ENCODE assay signal across 23 cellular contexts in genomic region chrX:124717537-124717936, GRCh38.
DNase-seq lines count a peak whose midpoint lies in the region; ATAC-seq and TF ChIP-seq lines count a peak whose summit lies in the region.
"Had no signal": no experiment of that assay in that cellular context is flagged by ENCODE, and none has a peak within 500 bp of the region (broad histone marks: within the 10 kb centered on the region; RNA-seq: fewer than 3 reads in every experiment).

No MANE protein-coding gene starts in this region.

- DNase-seq in activated CD4-positive, alpha-beta T cell treated with anti-CD3 and anti-CD28 coated beads, Interleukin-2, amount 10 ng/mL, durations not matched to agents 7 days and 5 days = no peak
- no peak for DNase-seq in activated CD4-positive, alpha-beta T cell treated with anti-CD3 and anti-CD28 coated beads for 48 hours
- no peak for DNase-seq in CD4-positive, alpha-beta T cell
- DNase-seq in activated T-helper 2 cell treated with anti-CD3 and anti-CD28 coated beads, Interferon-gamma antibody, Interleukin-2, Interleukin-4, amounts not matched to agents 10 μg/mL and 5 μg/mL and 100 μg/mL, durations not matched to agents 14 hours and 24 hours and 36 hours (ENCODE audit: low spot score) = no peak
- no peak for DNase-seq in naive thymus-derived CD4-positive, alpha-beta T cell
- DNase-seq in activated T-cell treated with anti-CD3 and anti-CD28 coated beads, Interleukin-2, amount 50 U/mL, for 1 hour = no peak
- DNase-seq in osteocyte (ENCODE audit: extremely low spot score, unreplicated experiment) = no peak
- DNase-seq: 8988T; ACHN; AML-193; BE2C; Calu3; CD4-positive, alpha-beta memory T cell; COR-L47; DMS53; DMS79 treated with DMSO at 0.1 percent for 48 hours; GF-D8; H9 had no signal

- H3K27me3 ChIP-seq in CD4-positive, alpha-beta T cell (ENCODE audit: control insufficient read depth, insufficient read depth, low read length) = no peaks in the 10 kb centered on the region
- no peaks in the 10 kb centered on the region for H3K27me3 ChIP-seq in naive thymus-derived CD4-positive, alpha-beta T cell (ENCODE audit: control insufficient read depth in 2 of 2, insufficient read depth in 2 of 2, low read length in 2 of 2)
- H3K27me3 ChIP-seq: BE2C had no signal

- CTCF ChIA-PET in activated CD4-positive, alpha-beta T cell treated with anti-CD3 and anti-CD28 coated beads, Interleukin-2, amount 10 ng/mL, durations not matched to agents 7 days and 5 days (lab: Charles Lee) = no interaction called here
- CTCF ChIA-PET in CD4-positive, alpha-beta T cell (lab: Charles Lee) = no interaction called here
- CTCF ChIA-PET in naive thymus-derived CD4-positive, alpha-beta T cell (lab: Charles Lee) = no interaction called here

- intact Hi-C loops in CD4-positive, alpha-beta T cell (cut with DNase I, micrococcal nuclease) = no loop called here
- intact Hi-C loops in activated T-helper 2 cell treated with anti-CD3 and anti-CD28 coated beads, Interferon-gamma antibody, Interleukin-2, Interleukin-4, amounts not matched to agents 10 μg/mL and 5 μg/mL and 100 μg/mL, durations not matched to agents 14 hours and 24 hours and 36 hours (cut with micrococcal nuclease) = loop anchor here (5.0 kb wide), 1 partner anchor 100 kb away; no protein-coding TSS in a partner anchor
- intact Hi-C loops in naive thymus-derived CD4-positive, alpha-beta T cell (cut with micrococcal nuclease) = no loop called here

- POLR2A ChIA-PET in activated CD4-positive, alpha-beta T cell treated with anti-CD3 and anti-CD28 coated beads, Interleukin-2, amount 10 ng/mL, durations not matched to agents 7 days and 5 days (lab: Charles Lee) = no interaction called here
- POLR2A ChIA-PET in CD4-positive, alpha-beta T cell (lab: Charles Lee) = no interaction called here
- POLR2A ChIA-PET in naive thymus-derived CD4-positive, alpha-beta T cell (lab: Charles Lee) = no interaction called here

- peaks cover 2% of the 10 kb centered on the region for H3K36me3 Mint-ChIP-seq in activated CD4-positive, alpha-beta T cell treated with anti-CD3 and anti-CD28 coated beads, Interleukin-2, amount 10 ng/mL, durations not matched to agents 7 days and 5 days (ENCODE audit: low read depth)
- H3K36me3 Mint-ChIP-seq in CD4-positive, alpha-beta T cell (ENCODE audit: low read depth) = peaks cover 3% of the 10 kb centered on the region
- no peaks in the 10 kb centered on the region for H3K36me3 Mint-ChIP-seq in activated T-helper 2 cell treated with anti-CD3 and anti-CD28 coated beads, Interferon-gamma antibody, Interleukin-2, Interleukin-4, amounts not matched to agents 10 μg/mL and 5 μg/mL and 100 μg/mL, durations not matched to agents 14 hours and 24 hours and 36 hours (ENCODE audit: low read depth)
- H3K36me3 Mint-ChIP-seq in naive thymus-derived CD4-positive, alpha-beta T cell = peaks cover 0 to 3% (median 0%) of the 10 kb centered on the region in 5 donors
- H3K36me3 Mint-ChIP-seq in osteocyte (ENCODE audit: unreplicated experiment) = no peaks in the 10 kb centered on the region
- H3K36me3 Mint-ChIP-seq: CD14-positive monocyte; CD4-positive, alpha-beta memory T cell had no signal

- no peak for TF ChIP-seq CTCF in CD4-positive, alpha-beta T cell (IDR thresholded peaks at IDR 0.05)
- no peak for TF ChIP-seq CTCF in osteocyte (IDR thresholded peaks at IDR 0.05)

- no peaks in the 10 kb centered on the region for H3K9me3 ChIP-seq in CD4-positive, alpha-beta T cell (ENCODE audit: control insufficient read depth, low read length)
- H3K9me3 ChIP-seq in naive thymus-derived CD4-positive, alpha-beta T cell (ENCODE audit: control insufficient read depth in 2 of 3, low read length in 3 of 3) = no peaks in the 10 kb centered on the region
- H3K9me3 ChIP-seq: A549; BE2C; BLaER1 treated with 17β-estradiol and CSF1 and Interleukin-3, amounts not matched to agents 10 nM and 100 nM had no signal

- H3K27ac Mint-ChIP-seq in activated CD4-positive, alpha-beta T cell treated with anti-CD3 and anti-CD28 coated beads, Interleukin-2, amount 10 ng/mL, durations not matched to agents 7 days and 5 days = peak overlapping the region; percentile 41
- H3K27ac Mint-ChIP-seq in CD4-positive, alpha-beta T cell = peak overlapping the region; percentile 70
- peak overlapping the region; percentile 12 for H3K27ac Mint-ChIP-seq in activated T-helper 2 cell treated with anti-CD3 and anti-CD28 coated beads, Interferon-gamma antibody, Interleukin-2, Interleukin-4, amounts not matched to agents 10 μg/mL and 5 μg/mL and 100 μg/mL, durations not matched to agents 14 hours and 24 hours and 36 hours
- peak overlapping the region in 6 of 9 donors; percentile 0 to 41 (median 24) for H3K27ac Mint-ChIP-seq in naive thymus-derived CD4-positive, alpha-beta T cell
- H3K27ac Mint-ChIP-seq in osteocyte (ENCODE audit: unreplicated experiment) = no peak overlapping the region
- H3K27ac Mint-ChIP-seq: CD14-positive monocyte; CD4-positive, alpha-beta memory T cell; GM23338; H9 had no signal

- H3K27me3 Mint-ChIP-seq in activated CD4-positive, alpha-beta T cell treated with anti-CD3 and anti-CD28 coated beads, Interleukin-2, amount 10 ng/mL, durations not matched to agents 7 days and 5 days = no peaks in the 10 kb centered on the region
- no peaks in the 10 kb centered on the region for H3K27me3 Mint-ChIP-seq in CD4-positive, alpha-beta T cell
- no peaks in the 10 kb centered on the region for H3K27me3 Mint-ChIP-seq in activated T-helper 2 cell treated with anti-CD3 and anti-CD28 coated beads, Interferon-gamma antibody, Interleukin-2, Interleukin-4, amounts not matched to agents 10 μg/mL and 5 μg/mL and 100 μg/mL, durations not matched to agents 14 hours and 24 hours and 36 hours (ENCODE audit: low read depth)
- no peaks in the 10 kb centered on the region for H3K27me3 Mint-ChIP-seq in naive thymus-derived CD4-positive, alpha-beta T cell
- H3K27me3 Mint-ChIP-seq in osteocyte (ENCODE audit: unreplicated experiment) = peaks cover 2% of the 10 kb centered on the region
- H3K27me3 Mint-ChIP-seq: CD4-positive, alpha-beta memory T cell had no signal

- H3K27ac ChIP-seq in CD4-positive, alpha-beta T cell (ENCODE audit: low read depth, low read length) = no peak overlapping the region
- H3K27ac ChIP-seq in naive thymus-derived CD4-positive, alpha-beta T cell (ENCODE audit: low read depth, low read length) = no peak overlapping the region
- H3K27ac ChIP-seq: A549; BLaER1 treated with 17β-estradiol and CSF1 and Interleukin-3, amounts not matched to agents 10 nM and 100 nM had no signal

- no peaks in the 10 kb centered on the region for H3K36me3 ChIP-seq in naive thymus-derived CD4-positive, alpha-beta T cell (ENCODE audit: control insufficient read depth in 2 of 3, insufficient read depth in 3 of 3, low read length in 3 of 3)
- H3K36me3 ChIP-seq: BE2C; BLaER1 treated with 17β-estradiol and CSF1 and Interleukin-3, amounts not matched to agents 10 nM and 100 nM had no signal

- H3K9me3 Mint-ChIP-seq in activated CD4-positive, alpha-beta T cell treated with anti-CD3 and anti-CD28 coated beads, Interleukin-2, amount 10 ng/mL, durations not matched to agents 7 days and 5 days = peaks cover 2% of the 10 kb centered on the region
- H3K9me3 Mint-ChIP-seq in CD4-positive, alpha-beta T cell = no peaks in the 10 kb centered on the region
- no peaks in the 10 kb centered on the region for H3K9me3 Mint-ChIP-seq in activated T-helper 2 cell treated with anti-CD3 and anti-CD28 coated beads, Interferon-gamma antibody, Interleukin-2, Interleukin-4, amounts not matched to agents 10 μg/mL and 5 μg/mL and 100 μg/mL, durations not matched to agents 14 hours and 24 hours and 36 hours
- no peaks in the 10 kb centered on the region for H3K9me3 Mint-ChIP-seq in naive thymus-derived CD4-positive, alpha-beta T cell
- no peaks in the 10 kb centered on the region for H3K9me3 Mint-ChIP-seq in osteocyte (ENCODE audit: unreplicated experiment)
- H3K9me3 Mint-ChIP-seq: GM23338 had no signal

- no peak overlapping the region for H3K4me3 Mint-ChIP-seq in activated CD4-positive, alpha-beta T cell treated with anti-CD3 and anti-CD28 coated beads, Interleukin-2, amount 10 ng/mL, durations not matched to agents 7 days and 5 days
- H3K4me3 Mint-ChIP-seq in CD4-positive, alpha-beta T cell = peak overlapping the region; percentile 47
- no peak overlapping the region for H3K4me3 Mint-ChIP-seq in activated T-helper 2 cell treated with anti-CD3 and anti-CD28 coated beads, Interferon-gamma antibody, Interleukin-2, Interleukin-4, amounts not matched to agents 10 μg/mL and 5 μg/mL and 100 μg/mL, durations not matched to agents 14 hours and 24 hours and 36 hours (ENCODE audit: low read depth)
- H3K4me3 Mint-ChIP-seq in naive thymus-derived CD4-positive, alpha-beta T cell = peak overlapping the region in 2 of 10 donors; percentile 31 to 35
- no peak overlapping the region for H3K4me3 Mint-ChIP-seq in osteocyte (ENCODE audit: unreplicated experiment)
- H3K4me3 Mint-ChIP-seq: CD14-positive monocyte; CD4-positive, alpha-beta memory T cell; GM23338; H9 had no signal

- no peaks in the 10 kb centered on the region for H3K4me1 ChIP-seq in naive thymus-derived CD4-positive, alpha-beta T cell (ENCODE audit: control insufficient read depth in 2 of 2, insufficient read depth in 2 of 2, low read length in 2 of 2)
- H3K4me1 ChIP-seq: A549, BE2C had no signal

- peaks cover 9% of the 10 kb centered on the region for H3K4me1 Mint-ChIP-seq in activated CD4-positive, alpha-beta T cell treated with anti-CD3 and anti-CD28 coated beads, Interleukin-2, amount 10 ng/mL, durations not matched to agents 7 days and 5 days
- H3K4me1 Mint-ChIP-seq in CD4-positive, alpha-beta T cell (ENCODE audit: low read depth) = peaks cover 26% of the 10 kb centered on the region
- H3K4me1 Mint-ChIP-seq in activated T-helper 2 cell treated with anti-CD3 and anti-CD28 coated beads, Interferon-gamma antibody, Interleukin-2, Interleukin-4, amounts not matched to agents 10 μg/mL and 5 μg/mL and 100 μg/mL, durations not matched to agents 14 hours and 24 hours and 36 hours (ENCODE audit: low read depth) = peaks cover 7% of the 10 kb centered on the region
- peaks cover 0 to 17% (median 5%) of the 10 kb centered on the region in 7 donors for H3K4me1 Mint-ChIP-seq in naive thymus-derived CD4-positive, alpha-beta T cell
- H3K4me1 Mint-ChIP-seq in osteocyte (ENCODE audit: unreplicated experiment) = no peaks in the 10 kb centered on the region
- H3K4me1 Mint-ChIP-seq: CD14-positive monocyte, GM23338 had no signal

- no peak for ATAC-seq in CD4-positive, alpha-beta T cell (ENCODE audit: poor library complexity)
- no peak for ATAC-seq in naive thymus-derived CD4-positive, alpha-beta T cell
- ATAC-seq: A549, GM23338, HCT116 had no signal

- no peak overlapping the region for H3K4me3 ChIP-seq in naive thymus-derived CD4-positive, alpha-beta T cell (ENCODE audit: low read length)
- H3K4me3 ChIP-seq: A549; BLaER1 treated with 17β-estradiol and CSF1 and Interleukin-3, amounts not matched to agents 10 nM and 100 nM; GM23338 had no signal
